Comparison of ENCODE assay signal across 8 cellular contexts in the genomic region with DNA sequence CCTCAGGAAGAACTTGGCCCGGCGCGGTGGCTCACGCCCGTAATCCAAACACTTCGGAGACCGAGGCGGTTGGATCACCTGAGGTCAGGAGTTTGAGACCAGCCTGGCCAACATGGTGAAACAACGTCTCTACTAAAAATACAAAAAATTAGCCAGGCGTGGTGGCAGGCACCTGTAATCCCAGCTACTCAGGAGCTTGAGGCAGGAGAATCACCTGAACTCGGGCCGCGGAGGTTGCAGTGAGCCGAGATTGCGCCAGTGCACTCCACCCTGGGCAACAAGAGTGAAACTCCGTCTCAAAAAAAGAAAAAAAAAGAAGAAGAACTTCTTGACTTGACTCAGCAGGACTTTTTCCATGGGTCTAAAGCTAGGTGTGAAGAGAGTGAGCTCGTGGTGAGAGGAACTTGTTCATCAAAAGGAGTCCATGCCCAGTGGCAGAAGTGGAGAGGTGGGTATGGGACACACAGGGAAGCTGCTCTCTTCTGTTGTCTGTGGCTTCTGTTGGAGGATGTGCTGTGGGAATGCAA. TPM values are rescaled to one million over a fixed set of nuclear protein-coding genes. Genes with fewer than 3 reads are reported as not detected.
DNase-seq lines count a peak whose midpoint lies in the region; ATAC-seq and TF ChIP-seq lines count a peak whose summit lies in the region.
"Not testable (repeated sequence)": the region's sequence is repeated elsewhere in the genome, so short reads cannot be mapped to it uniquely, and the experiment has no call there.

No MANE protein-coding gene starts in this region.

- not testable (repeated sequence) for TF ChIP-seq CTCF in GM06990 (IDR thresholded peaks at IDR 0.05; ENCODE audit: insufficient read depth, low read length, poor library complexity, severe bottlenecking); GM20000 (IDR thresholded peaks at IDR 0.05; ENCODE audit: extremely low read depth, missing control alignments); RWPE1 (conservative IDR thresholded peaks at IDR 0.05; ENCODE audit: low read depth); neutrophil (IDR thresholded peaks at IDR 0.05)

- H3K9me3 Mint-ChIP-seq in activated CD8-positive, alpha-beta memory T cell treated with anti-CD3 and anti-CD28 coated beads, Interleukin-2, amount 10 ng/mL, durations not matched to agents 7 days and 5 days (ENCODE audit: low read depth); activated naive CD8-positive, alpha-beta T cell treated with anti-CD3 and anti-CD28 coated beads, Interleukin-2, amount 50 U/mL, for 24 hours; stimulated activated naive CD8-positive, alpha-beta T cell treated with anti-CD3 and anti-CD28 coated beads, Interleukin-15, Interleukin-2, amounts not matched to agents 100 ng/mL and 50 ng/mL, for 24 hours: not testable (repeated sequence)

- H3K4me1 ChIP-seq in neutrophil (ENCODE audit: control insufficient read depth in 1 of 2, insufficient read depth in 1 of 2, low read depth in 1 of 2, low read length in 1 of 2), result peaks cover 64 to 67% of the 10 kb centered on the region in 2 experiments

- not testable (repeated sequence) for H3K9me3 ChIP-seq in neutrophil

- H3K4me3 Mint-ChIP-seq in activated CD8-positive, alpha-beta memory T cell treated with anti-CD3 and anti-CD28 coated beads, Interleukin-2, amount 10 ng/mL, durations not matched to agents 7 days and 5 days, result not testable (repeated sequence)
- peak overlapping the region; percentile 44 for H3K4me3 Mint-ChIP-seq in activated naive CD8-positive, alpha-beta T cell treated with anti-CD3 and anti-CD28 coated beads, Interleukin-2, amount 50 U/mL, for 24 hours
- H3K4me3 Mint-ChIP-seq in stimulated activated naive CD8-positive, alpha-beta T cell treated with anti-CD3 and anti-CD28 coated beads, Interleukin-15, Interleukin-2, amounts not matched to agents 100 ng/mL and 50 ng/mL, for 24 hours, result peak overlapping the region; percentile 71

- not testable (repeated sequence) for H3K27me3 ChIP-seq in GM06990 (replicated peaks; ENCODE audit: control insufficient read depth, insufficient read depth, low read length); neutrophil

- peak; percentile 47 for ATAC-seq in HG03196 (IDR thresholded peaks at IDR 0.05; ENCODE audit: unreplicated experiment)
- peak; percentile 73 for ATAC-seq in activated CD8-positive, alpha-beta memory T cell treated with anti-CD3 and anti-CD28 coated beads, Interleukin-2, amount 10 ng/mL, durations not matched to agents 7 days and 5 days
- ATAC-seq in activated naive CD8-positive, alpha-beta T cell treated with anti-CD3 and anti-CD28 coated beads, Interleukin-2, amount 50 U/mL, for 24 hours, result peak; percentile 75

- H3K4me3 ChIP-seq in GM06990 (replicated peaks; ENCODE audit: low read depth, low read length), result not testable (repeated sequence)
- peak overlapping the region; percentile 39 to 47 for H3K4me3 ChIP-seq in neutrophil (ENCODE audit: low read depth in 1 of 2, low read length in 1 of 2)

- peak overlapping the region; percentile 26; the same call in 1 of the 2 replicates for H3K27ac ChIP-seq in RWPE1
- H3K27ac ChIP-seq in neutrophil, result peak overlapping the region; percentile 95

- POLR2A ChIA-PET in RWPE1 (lab: Yijun Ruan, JAX; ENCODE audit: low non-redundant PET), result not testable (repeated sequence)

- peaks cover 54% of the 10 kb centered on the region for H3K4me1 Mint-ChIP-seq in activated CD8-positive, alpha-beta memory T cell treated with anti-CD3 and anti-CD28 coated beads, Interleukin-2, amount 10 ng/mL, durations not matched to agents 7 days and 5 days
- H3K4me1 Mint-ChIP-seq in activated naive CD8-positive, alpha-beta T cell treated with anti-CD3 and anti-CD28 coated beads, Interleukin-2, amount 50 U/mL, for 24 hours, result peaks cover 78% of the 10 kb centered on the region
- peaks cover 83% of the 10 kb centered on the region for H3K4me1 Mint-ChIP-seq in stimulated activated naive CD8-positive, alpha-beta T cell treated with anti-CD3 and anti-CD28 coated beads, Interleukin-15, Interleukin-2, amounts not matched to agents 100 ng/mL and 50 ng/mL, for 24 hours (ENCODE audit: low read depth)

- not testable (repeated sequence) for H3K36me3 ChIP-seq in GM06990 (ENCODE audit: control insufficient read depth, insufficient read depth, low read length); neutrophil

- CTCF ChIA-PET in RWPE1 (lab: Yijun Ruan, JAX), result interaction anchor here (0.7 to 1.5 kb wide), 4 partner anchors 12 to 263 kb away, joined by 3 to 6 read pairs (median 4); no protein-coding TSS in a partner anchor
- CTCF ChIA-PET in activated CD8-positive, alpha-beta memory T cell treated with anti-CD3 and anti-CD28 coated beads, Interleukin-2, amount 10 ng/mL, durations not matched to agents 7 days and 5 days (lab: Charles Lee), result interaction anchor here (0.7 to 4.5 kb wide), 15 partner anchors 9 to 76 kb away, joined by 3 to 101 read pairs (median 5); no protein-coding TSS in a partner anchor

- peak; percentile 59 for DNase-seq in GM06990 (ENCODE audit: extremely low read depth, insufficient read length)
- DNase-seq in GM20000 (ENCODE audit: low spot score), result peak; percentile 40
- not testable (repeated sequence) for DNase-seq in RWPE1 (ENCODE audit: low spot score)
- peak; percentile 56 for DNase-seq in activated CD8-positive, alpha-beta memory T cell treated with anti-CD3 and anti-CD28 coated beads, Interleukin-2, amount 10 ng/mL, durations not matched to agents 7 days and 5 days
- DNase-seq in activated naive CD8-positive, alpha-beta T cell treated with anti-CD3 and anti-CD28 coated beads, Interleukin-2, amount 50 U/mL, for 24 hours, result peak; percentile 51

- not testable (repeated sequence) for H3K27me3 Mint-ChIP-seq in activated CD8-positive, alpha-beta memory T cell treated with anti-CD3 and anti-CD28 coated beads, Interleukin-2, amount 10 ng/mL, durations not matched to agents 7 days and 5 days; activated naive CD8-positive, alpha-beta T cell treated with anti-CD3 and anti-CD28 coated beads, Interleukin-2, amount 50 U/mL, for 24 hours; stimulated activated naive CD8-positive, alpha-beta T cell treated with anti-CD3 and anti-CD28 coated beads, Interleukin-15, Interleukin-2, amounts not matched to agents 100 ng/mL and 50 ng/mL, for 24 hours

- not testable (repeated sequence) for H3K36me3 Mint-ChIP-seq in activated CD8-positive, alpha-beta memory T cell treated with anti-CD3 and anti-CD28 coated beads, Interleukin-2, amount 10 ng/mL, durations not matched to agents 7 days and 5 days
- H3K36me3 Mint-ChIP-seq in activated naive CD8-positive, alpha-beta T cell treated with anti-CD3 and anti-CD28 coated beads, Interleukin-2, amount 50 U/mL, for 24 hours (ENCODE audit: low read depth), result peaks cover 26% of the 10 kb centered on the region
- H3K36me3 Mint-ChIP-seq in stimulated activated naive CD8-positive, alpha-beta T cell treated with anti-CD3 and anti-CD28 coated beads, Interleukin-15, Interleukin-2, amounts not matched to agents 100 ng/mL and 50 ng/mL, for 24 hours (ENCODE audit: low read depth), result peaks cover 24% of the 10 kb centered on the region

- H3K27ac Mint-ChIP-seq in activated CD8-positive, alpha-beta memory T cell treated with anti-CD3 and anti-CD28 coated beads, Interleukin-2, amount 10 ng/mL, durations not matched to agents 7 days and 5 days, result peak overlapping the region; percentile 73
- H3K27ac Mint-ChIP-seq in activated naive CD8-positive, alpha-beta T cell treated with anti-CD3 and anti-CD28 coated beads, Interleukin-2, amount 50 U/mL, for 24 hours, result peak overlapping the region; percentile 99
- peak overlapping the region; percentile 99 for H3K27ac Mint-ChIP-seq in stimulated activated naive CD8-positive, alpha-beta T cell treated with anti-CD3 and anti-CD28 coated beads, Interleukin-15, Interleukin-2, amounts not matched to agents 100 ng/mL and 50 ng/mL, for 24 hours

RNA-seq across cellular contexts. Expression of gene GNL1, which starts 26.9 kb away (rescaled TPM):
- 10 to 100 TPM; 64.0 to 73.5 TPM for total RNA-seq in activated CD8-positive, alpha-beta memory T cell treated with anti-CD3 and anti-CD28 coated beads, Interleukin-2, amount 10 ng/mL, durations not matched to agents 7 days and 5 days

RNA-seq across cellular contexts. Expression of gene PRR3, which starts 27.7 kb away (rescaled TPM):
- total RNA-seq in activated CD8-positive, alpha-beta memory T cell treated with anti-CD3 and anti-CD28 coated beads, Interleukin-2, amount 10 ng/mL, durations not matched to agents 7 days and 5 days, result 10 to 100 TPM; 19.5 to 23.6 TPM

RNA-seq across cellular contexts. Expression of gene HLA-E, which starts 40.1 kb away (rescaled TPM):
- 100 to 1,000 TPM; 395 to 602 TPM for total RNA-seq in activated CD8-positive, alpha-beta memory T cell treated with anti-CD3 and anti-CD28 coated beads, Interleukin-2, amount 10 ng/mL, durations not matched to agents 7 days and 5 days

RNA-seq across cellular contexts. Expression of gene ABCF1, which starts 41.8 kb away (rescaled TPM):
- total RNA-seq in activated CD8-positive, alpha-beta memory T cell treated with anti-CD3 and anti-CD28 coated beads, Interleukin-2, amount 10 ng/mL, durations not matched to agents 7 days and 5 days, result 10 to 100 TPM; 73.8 to 98.6 TPM
